ENCODE assay signal across 20 cellular contexts in the genomic region with DNA sequence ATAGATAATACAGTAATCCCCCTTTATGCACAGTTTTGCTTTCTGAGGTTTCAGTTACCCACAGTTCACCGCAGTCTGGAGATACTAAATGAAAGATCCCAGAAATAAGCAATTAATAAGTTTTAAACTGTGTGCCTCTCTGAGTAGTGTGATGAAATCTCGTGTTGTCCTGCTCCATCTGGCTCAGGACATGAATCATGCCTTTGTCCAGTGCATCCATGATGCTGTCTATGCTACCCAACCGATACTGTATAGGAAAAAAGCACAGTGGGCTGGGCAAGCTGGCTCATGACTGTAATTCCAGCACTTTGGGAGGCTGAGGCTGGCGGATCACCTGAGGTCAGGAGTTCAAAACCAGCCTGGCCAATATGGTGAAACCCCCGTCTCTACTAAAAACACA.
DNase-seq lines count a peak whose midpoint lies in the region; ATAC-seq and TF ChIP-seq lines count a peak whose summit lies in the region.
"Had no signal": no experiment of that assay in that cellular context is flagged by ENCODE, and none has a peak within 500 bp of the region (broad histone marks: within the 10 kb centered on the region; RNA-seq: fewer than 3 reads in every experiment).

No MANE protein-coding gene starts in this region.

- no peaks in the 10 kb centered on the region for H4K20me1 ChIP-seq in BLaER1 treated with 17β-estradiol and CSF1 and Interleukin-3, amounts not matched to agents 10 nM and 100 nM
- H4K20me1 ChIP-seq in IMR-90 (ENCODE audit: insufficient read depth, low read length) (no peaks in the 10 kb centered on the region), mammary epithelial cell (ENCODE audit: insufficient read depth, low read length) (no peaks in the 10 kb centered on the region)

- H3K79me2 ChIP-seq in mammary epithelial cell (ENCODE audit: insufficient read depth, low read length) = no peaks in the 10 kb centered on the region

- DNase-seq in IMR-90 (peak; percentile 22), mammary epithelial cell (peak; percentile 86), foreskin melanocyte (peak; percentile 15), OCI-M1 (lab: John Stamatoyannopoulos, UW) (no peak), SIG-M5 (lab: John Stamatoyannopoulos, UW) (no peak), SIG-M5 treated with dmso at 0.1 percent for 504 hours (lab: John Stamatoyannopoulos, UW; ENCODE audit: unreplicated experiment) (no peak)
- DNase-seq: C1 segment of cervical spinal cord; CD4-positive, alpha-beta memory T cell; DMS79 treated with DMSO at 0.1 percent for 48 hours; H7; KG1; MM.1S; NCI-H2029; NCI-H446; NCI-H774; PC-3; Right ventricle myocardium superior; SK-N-SH; SW 1271 had no signal

- no peak overlapping the region for H2BK15ac ChIP-seq in IMR-90 (ENCODE audit: low read depth, low read length)

- no peak overlapping the region for H4K91ac ChIP-seq in IMR-90 (ENCODE audit: insufficient read depth, low read depth, low read length)

- no peak overlapping the region for H2AK5ac ChIP-seq in IMR-90 (ENCODE audit: low read depth, low read length)

- H3K9me3 ChIP-seq in BLaER1 treated with 17β-estradiol and CSF1 and Interleukin-3, amounts not matched to agents 10 nM and 100 nM (replicated peaks in 1 of 11) = peaks cover 0 to 19% (median 0%) of the 10 kb centered on the region in 11 experiments; a peak in 3 of 22 replicates
- H3K9me3 ChIP-seq in IMR-90 (ENCODE audit: control insufficient read depth, insufficient read depth, low read length) (no peaks in the 10 kb centered on the region), mammary epithelial cell (replicated peaks; ENCODE audit: insufficient read depth, low read length) (no peaks in the 10 kb centered on the region)
- H3K9me3 ChIP-seq: SK-N-SH had no signal

- H4K8ac ChIP-seq in IMR-90 (ENCODE audit: low read depth in 2 of 2, low read length in 2 of 2) = no peak overlapping the region

- peak; percentile 24; the same call in 1 of the 2 replicates for ATAC-seq in IMR-90 (ENCODE audit: low read depth)
- ATAC-seq: PC-3 had no signal

- H3K4me3 ChIP-seq in BLaER1 treated with 17β-estradiol and CSF1 and Interleukin-3, amounts not matched to agents 10 nM and 100 nM = no peak overlapping the region
- no peak overlapping the region for H3K4me3 ChIP-seq in IMR-90 (ENCODE audit: insufficient read depth, low read depth, low read length)
- H3K4me3 ChIP-seq in mammary epithelial cell (replicated peaks in 1 of 3; ENCODE audit: insufficient read depth in 1 of 3, low read depth in 2 of 3, low read length in 3 of 3) = no peak overlapping the region

- H3K36me3 ChIP-seq in BLaER1 treated with 17β-estradiol and CSF1 and Interleukin-3, amounts not matched to agents 10 nM and 100 nM = no peaks in the 10 kb centered on the region
- no peaks in the 10 kb centered on the region for H3K36me3 ChIP-seq in IMR-90 (ENCODE audit: control insufficient read depth, insufficient read depth, low read length)
- no peaks in the 10 kb centered on the region for H3K36me3 ChIP-seq in mammary epithelial cell (ENCODE audit: insufficient read depth, low read length)

- no peaks in the 10 kb centered on the region for H3K27me3 ChIP-seq in BLaER1 treated with 17β-estradiol and CSF1 and Interleukin-3, amounts not matched to agents 10 nM and 100 nM
- H3K27me3 ChIP-seq in IMR-90 (ENCODE audit: control insufficient read depth, insufficient read depth, low read length) (no peaks in the 10 kb centered on the region), mammary epithelial cell (ENCODE audit: insufficient read depth, low read length) (no peaks in the 10 kb centered on the region)

- TF ChIP-seq RAD21 in IMR-90 (IDR thresholded peaks at IDR 0.05; ENCODE audit: low read length) = no peak

- 93% methylated on average over 2 of the region's 5 CpGs; no CpG with 5 or more reads in 1 of the 2 experiments for WGBS in IMR-90 (ENCODE audit: extremely low coverage in 2 of 2, insufficient read length in 1 of 2), 2 experiments
- WGBS in mammary epithelial cell (ENCODE audit: low coverage, missing lambda C conversion rate) = 30% methylated on average over 5 of the region's 5 CpGs

- POLR2A ChIA-PET in IMR-90 (lab: Charles Lee; ENCODE audit: unreplicated experiment) = no interaction called here

- dilution Hi-C loops in IMR-90 (cut with HindIII; ENCODE audit: low sequenced_read_pairs, unreplicated experiment) (no loop called here), mammary epithelial cell (cut with HindIII; ENCODE audit: low sequenced_read_pairs) (no loop called here)

- no peak overlapping the region for H3K23ac ChIP-seq in IMR-90 (ENCODE audit: low read depth, low read length)

- CTCF ChIA-PET in IMR-90 (lab: Yijun Ruan, JAX) (no interaction called here), mammary epithelial cell (lab: Charles Lee; ENCODE audit: low non-redundant PET) (no interaction called here)

- no peak overlapping the region for H3K4ac ChIP-seq in IMR-90 (ENCODE audit: low read depth, low read length)

- BruUV-seq in IMR-90 (replicated peaks; lab: Mats Ljungman, UMichigan) (no TSS peak), mammary epithelial cell (replicated peaks; lab: Mats Ljungman, UMichigan) (no TSS peak)

- H3K27ac ChIP-seq in BLaER1 treated with 17β-estradiol and CSF1 and Interleukin-3, amounts not matched to agents 10 nM and 100 nM = no peak overlapping the region
- H3K27ac ChIP-seq in IMR-90 (ENCODE audit: insufficient read depth, low read length) (no peak overlapping the region), mammary epithelial cell (ENCODE audit: insufficient read depth, low read depth, low read length) (no peak overlapping the region)

- TF ChIP-seq POLR2A in IMR-90 (IDR thresholded peaks at IDR 0.05; ENCODE audit: low read depth, low read length) = no peak

- H4K5ac ChIP-seq in IMR-90 (ENCODE audit: low read depth, low read length) = no peak overlapping the region

- H3K79me1 ChIP-seq in IMR-90 (ENCODE audit: low read depth in 1 of 2, low read length in 2 of 2) = no peaks in the 10 kb centered on the region

- H2BK5ac ChIP-seq in IMR-90 (ENCODE audit: low read depth, low read length, poor library complexity, severe bottlenecking) = no peak overlapping the region

- in situ Hi-C loops in IMR-90 (cut with MboI; ENCODE audit: low sequenced_read_pairs) (no loop called here), mammary epithelial cell (cut with MboI; ENCODE audit: low sequenced_read_pairs in 2 of 2) (no loop called here)

- intact Hi-C loops in IMR-90 (cut with micrococcal nuclease) = no loop called here
- intact Hi-C loops in mammary epithelial cell (cut with micrococcal nuclease) = loop anchor here (1.0 kb wide), 1 partner anchor 21 kb away; no protein-coding TSS in a partner anchor

- H3K4me1 ChIP-seq in BLaER1 treated with 17β-estradiol and CSF1 and Interleukin-3, amounts not matched to agents 10 nM and 100 nM = peaks cover 7 to 30% (median 21%) of the 10 kb centered on the region in 10 experiments
- no peaks in the 10 kb centered on the region; the same call in 1 of the 2 replicates for H3K4me1 ChIP-seq in IMR-90 (ENCODE audit: control insufficient read depth, insufficient read depth, low read length)
- H3K4me1 ChIP-seq in mammary epithelial cell (ENCODE audit: insufficient read depth, low read length) = peaks cover 6% of the 10 kb centered on the region

- H3K18ac ChIP-seq in IMR-90 (ENCODE audit: low read depth, low read length) = no peak overlapping the region

- no peak overlapping the region for H2BK120ac ChIP-seq in IMR-90 (ENCODE audit: low read depth, low read length)

- H2AFZ ChIP-seq in IMR-90 (replicated peaks; ENCODE audit: low read length, poor library complexity) (no peak overlapping the region), mammary epithelial cell (ENCODE audit: low read depth, low read length) (no peak overlapping the region)

- no peak overlapping the region for H3K9ac ChIP-seq in BLaER1 treated with 17β-estradiol and CSF1 and Interleukin-3, amounts not matched to agents 10 nM and 100 nM
- H3K9ac ChIP-seq in IMR-90 (ENCODE audit: low read depth, low read length) (no peak overlapping the region), mammary epithelial cell (ENCODE audit: insufficient read depth, low read length) (no peak overlapping the region)
- H3K9ac ChIP-seq: SK-N-SH had no signal

- H3K14ac ChIP-seq in IMR-90 (replicated peaks; ENCODE audit: low read depth, low read length) = no peak overlapping the region

- TF ChIP-seq CTCF in IMR-90 (conservative IDR thresholded peaks at IDR 0.05; ENCODE audit: low read depth, low read length) (no peak), mammary epithelial cell (conservative IDR thresholded peaks at IDR 0.05 in 1 of 2, IDR thresholded peaks at IDR 0.05 in 1 of 2; ENCODE audit: extremely low read depth in 1 of 2, insufficient read depth in 1 of 2, low read depth in 1 of 2, low read length in 2 of 2) (no peak)

- no peak overlapping the region for H3K56ac ChIP-seq in IMR-90 (ENCODE audit: extremely low read depth, insufficient read depth, low read length)

- H2BK20ac ChIP-seq in IMR-90 (ENCODE audit: low read depth, low read length) = no peak overlapping the region

- no peaks in the 10 kb centered on the region for H3K9me1 ChIP-seq in IMR-90 (ENCODE audit: insufficient read depth, low read length)

- no peak overlapping the region for H2AK9ac ChIP-seq in IMR-90 (replicated peaks; ENCODE audit: low read depth, low read length, poor library complexity)

- peak overlapping the region in 9 of 11 experiments; percentile 43 to 72 (median 52); a peak in 17 of 22 replicates for H3K4me2 ChIP-seq in BLaER1 treated with 17β-estradiol and CSF1 and Interleukin-3, amounts not matched to agents 10 nM and 100 nM
- H3K4me2 ChIP-seq in IMR-90 (ENCODE audit: low read depth, low read length) (no peak overlapping the region), mammary epithelial cell (ENCODE audit: insufficient read depth, low read depth, low read length) (no peak overlapping the region)
- H3K4me2 ChIP-seq: SK-N-SH had no signal

TF ChIP-seq in IMR-90, 13 proteins besides CTCF, POLR2A, EP300 and RAD21:
- peak; percentile 36; the same call in 1 of the 2 replicates for TF ChIP-seq CEBPB (IDR thresholded peaks at IDR 0.05; ENCODE audit: low read depth, low read length)
- no peak for TF ChIP-seq RFX5 (IDR thresholded peaks at IDR 0.05; ENCODE audit: low read depth, low read length)
TF ChIP-seq in IMR-90: peak in this region for 1.

Comparison
In these comparisons a context has a peak if more than half of its experiments do, and no peak if none do; other contexts are left out.
1. H3K4me2 ChIP-seq: peak in BLaER1 treated with 17β-estradiol and CSF1 and Interleukin-3, amounts not matched to agents 10 nM and 100 nM (9 of 11); none in IMR-90 (single experiment) and mammary epithelial cell (single experiment).
2. DNase-seq: peak in IMR-90 (single experiment), mammary epithelial cell (single experiment) and foreskin melanocyte (single experiment); none in OCI-M1 (single experiment), SIG-M5 (single experiment) and SIG-M5 treated with dmso at 0.1 percent for 504 hours (single experiment).